12 cellular contexts compared by ENCODE assay signal in the genomic region with DNA sequence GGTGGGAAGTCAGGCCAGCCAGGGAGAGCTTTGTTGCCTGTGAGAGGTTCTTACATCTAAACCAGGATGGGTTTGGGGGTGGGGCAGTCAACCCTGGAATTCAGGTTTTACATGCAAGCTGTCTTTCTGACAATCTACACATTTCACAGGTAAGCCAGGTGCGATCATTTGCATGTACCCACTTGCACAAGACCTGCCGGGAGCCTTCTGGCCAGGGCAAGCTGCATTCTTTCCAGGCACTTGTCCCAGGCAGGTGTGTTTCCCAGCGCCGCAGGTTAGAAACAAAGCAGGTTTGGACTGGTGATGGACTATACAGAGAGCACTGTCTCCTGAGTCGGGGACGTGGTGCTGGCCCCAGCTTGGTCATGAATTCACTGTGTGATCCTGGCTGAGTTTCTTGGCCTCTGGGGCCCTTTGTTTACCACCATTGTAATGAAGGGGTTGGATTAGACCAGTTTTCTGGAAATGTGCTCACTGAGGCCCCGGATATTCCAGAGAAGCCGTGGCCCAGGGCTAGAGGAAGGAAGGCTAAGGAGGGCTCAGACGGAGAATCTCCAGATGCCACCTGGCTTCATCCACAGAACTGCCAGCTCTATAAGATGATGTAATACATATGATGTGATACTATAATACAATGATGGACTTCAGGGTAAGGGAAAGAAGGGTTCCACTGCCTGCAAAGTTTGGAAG.
DNase-seq lines count a peak whose midpoint lies in the region; ATAC-seq and TF ChIP-seq lines count a peak whose summit lies in the region.
"Had no signal": no experiment of that assay in that cellular context is flagged by ENCODE, and none has a peak within 500 bp of the region (broad histone marks: within the 10 kb centered on the region; RNA-seq: fewer than 3 reads in every experiment).

No MANE protein-coding gene starts in this region.

- no peak for DNase-seq in right cardiac atrium
- no peak for DNase-seq in Right ventricle myocardium superior
- no peak for DNase-seq in coronary artery (ENCODE audit: low spot score)
- DNase-seq in uterus, result no peak
- DNase-seq in activated CD8-positive, alpha-beta T cell treated with anti-CD3 and anti-CD28 coated beads for 36 hours, result no peak
- DNase-seq in glutamatergic neuron, result no peak
- no peak for DNase-seq in NCI-H2196 (lab: John Stamatoyannopoulos, UW; ENCODE audit: unreplicated experiment)
- DNase-seq: activated T-cell treated with anti-CD3 and anti-CD28 coated beads for 4 hours; amniotic stem cell; effector CD4-positive, alpha-beta T cell; WERI-Rb-1 had no signal

- no peak for ATAC-seq in right cardiac atrium
- no peak for ATAC-seq in Right ventricle myocardium superior (ENCODE audit: poor library complexity)
- ATAC-seq in activated CD8-positive, alpha-beta T cell treated with anti-CD3 and anti-CD28 coated beads for 36 hours, result no peak

- H3K27me3 ChIP-seq in right cardiac atrium (ENCODE audit: control insufficient read depth, insufficient read depth) (no peaks in the 10 kb centered on the region), muscle layer of duodenum (ENCODE audit: low read depth, low read length) (no peaks in the 10 kb centered on the region), uterus (no peaks in the 10 kb centered on the region)

- no peak overlapping the region for H3K4me3 ChIP-seq in right cardiac atrium (ENCODE audit: low read length)
- H3K4me3 ChIP-seq in coronary artery, result no peak overlapping the region
- H3K4me3 ChIP-seq in muscle layer of duodenum (ENCODE audit: low read depth in 1 of 2, low read length in 2 of 2), result no peak overlapping the region
- no peak overlapping the region for H3K4me3 ChIP-seq in uterus

- peaks cover 2% of the 10 kb centered on the region for H3K9me3 Mint-ChIP-seq in activated CD8-positive, alpha-beta T cell treated with anti-CD3 and anti-CD28 coated beads for 36 hours
- peaks cover under 1% of the 10 kb centered on the region for H3K9me3 Mint-ChIP-seq in glutamatergic neuron (ENCODE audit: unreplicated experiment)

- no peak overlapping the region for H3K4me3 Mint-ChIP-seq in activated CD8-positive, alpha-beta T cell treated with anti-CD3 and anti-CD28 coated beads for 36 hours
- H3K4me3 Mint-ChIP-seq in glutamatergic neuron (ENCODE audit: unreplicated experiment), result no peak overlapping the region

- POLR2A ChIA-PET in activated CD8-positive, alpha-beta T cell treated with anti-CD3 and anti-CD28 coated beads for 36 hours (lab: Charles Lee), result no interaction called here

- H3K27ac Mint-ChIP-seq in activated CD8-positive, alpha-beta T cell treated with anti-CD3 and anti-CD28 coated beads for 36 hours, result no peak overlapping the region
- no peak overlapping the region for H3K27ac Mint-ChIP-seq in glutamatergic neuron (ENCODE audit: unreplicated experiment)

- 84% methylated on average over 9 of the region's 9 CpGs for WGBS in right cardiac atrium

- CTCF ChIA-PET in activated CD8-positive, alpha-beta T cell treated with anti-CD3 and anti-CD28 coated beads for 36 hours (lab: Charles Lee), result no interaction called here

- TF ChIP-seq CTCF in coronary artery (IDR thresholded peaks at IDR 0.05) (no peak), uterus (IDR thresholded peaks at IDR 0.05) (no peak), glutamatergic neuron (IDR thresholded peaks at IDR 0.05; ENCODE audit: partially characterized antibody, unreplicated experiment) (no peak)
- no peak for TF ChIP-seq CTCF in activated CD8-positive, alpha-beta T cell treated with anti-CD3 and anti-CD28 coated beads for 36 hours (IDR thresholded peaks at IDR 0.05)

- peaks cover 1% of the 10 kb centered on the region for H3K27me3 Mint-ChIP-seq in activated CD8-positive, alpha-beta T cell treated with anti-CD3 and anti-CD28 coated beads for 36 hours
- peaks cover 4% of the 10 kb centered on the region for H3K27me3 Mint-ChIP-seq in glutamatergic neuron (ENCODE audit: unreplicated experiment)

- H3K27ac ChIP-seq in right cardiac atrium (ENCODE audit: low read length) (peak overlapping the region; percentile 90), coronary artery (peak overlapping the region; percentile 29 to 78), muscle layer of duodenum (ENCODE audit: low read length) (peak overlapping the region; percentile 86), uterus (peak overlapping the region; percentile 49 to 73)
- H3K27ac ChIP-seq: WERI-Rb-1 had no signal

- intact Hi-C loops in right cardiac atrium (cut with DNase I), result loop anchor here in 3 of 4 donors (10.0 kb wide), 2 partner anchors 105 to 245 kb away; no protein-coding TSS in a partner anchor
- intact Hi-C loops in Right ventricle myocardium superior (cut with DNase I), result loop anchor here (5.0 kb wide), 1 partner anchor 103 kb away; no protein-coding TSS in a partner anchor
- intact Hi-C loops in uterus (cut with DNase I; ENCODE audit: low total_unique reads), result no loop called here
- intact Hi-C loops in activated CD8-positive, alpha-beta T cell treated with anti-CD3 and anti-CD28 coated beads for 36 hours (cut with micrococcal nuclease), result no loop called here

- no peak for TF ChIP-seq POLR2A in uterus (IDR thresholded peaks at IDR 0.05)

- no peaks in the 10 kb centered on the region for H3K36me3 Mint-ChIP-seq in activated CD8-positive, alpha-beta T cell treated with anti-CD3 and anti-CD28 coated beads for 36 hours (ENCODE audit: low read depth)
- H3K36me3 Mint-ChIP-seq in glutamatergic neuron (ENCODE audit: unreplicated experiment), result no peaks in the 10 kb centered on the region

- H3K9me3 ChIP-seq in right cardiac atrium (ENCODE audit: control insufficient read depth, low read length) (no peaks in the 10 kb centered on the region), muscle layer of duodenum (ENCODE audit: control insufficient read depth in 1 of 2, low read length in 2 of 2) (peaks cover 0 to 4% of the 10 kb centered on the region in 2 donors), uterus (no peaks in the 10 kb centered on the region)

- H3K4me1 Mint-ChIP-seq in activated CD8-positive, alpha-beta T cell treated with anti-CD3 and anti-CD28 coated beads for 36 hours (ENCODE audit: low read depth), result no peaks in the 10 kb centered on the region
- no peaks in the 10 kb centered on the region for H3K4me1 Mint-ChIP-seq in glutamatergic neuron (ENCODE audit: low read depth, unreplicated experiment)

- H3K36me3 ChIP-seq in muscle layer of duodenum (ENCODE audit: control insufficient read depth in 1 of 2, insufficient read depth in 2 of 2, low read length in 2 of 2) (no peaks in the 10 kb centered on the region), uterus (no peaks in the 10 kb centered on the region)
- H3K36me3 ChIP-seq: WERI-Rb-1 had no signal

- H3K4me1 ChIP-seq in right cardiac atrium (ENCODE audit: control insufficient read depth, insufficient read depth, low read length) (peaks cover 4% of the 10 kb centered on the region), muscle layer of duodenum (ENCODE audit: control insufficient read depth in 1 of 2, insufficient read depth in 2 of 2, low read length in 2 of 2) (peaks cover 0 to 6% of the 10 kb centered on the region in 2 donors), uterus (no peaks in the 10 kb centered on the region)

Comparison
In these comparisons a context has a peak if more than half of its experiments do, and no peak if none do; other contexts are left out.
1. intact Hi-C loops: an anchor here in right cardiac atrium (10.0 kb wide) and Right ventricle myocardium superior (5.0 kb wide); none called in uterus and activated CD8-positive, alpha-beta T cell treated with anti-CD3 and anti-CD28 coated beads for 36 hours.